In genomic region chr4:73776363-73776762, GRCh38 we compare ENCODE assay signal across 9 cellular contexts. TPM values are rescaled to one million over a fixed set of nuclear protein-coding genes. Genes with fewer than 3 reads are reported as not detected.
DNase-seq lines count a peak whose midpoint lies in the region; ATAC-seq and TF ChIP-seq lines count a peak whose summit lies in the region.
"Had no signal": no experiment of that assay in that cellular context is flagged by ENCODE, and none has a peak within 500 bp of the region (broad histone marks: within the 10 kb centered on the region; RNA-seq: fewer than 3 reads in every experiment).

No MANE protein-coding gene starts in this region.

- H3K9ac ChIP-seq in fibroblast of lung (ENCODE audit: insufficient read depth, low read length) = no peak overlapping the region

- no peaks in the 10 kb centered on the region for H3K4me1 Mint-ChIP-seq in CD4-positive, alpha-beta memory T cell
- no peaks in the 10 kb centered on the region for H3K4me1 Mint-ChIP-seq in activated T-helper 17 cell treated with anti-CD3 and anti-CD28 coated beads, Interleukin-2, amount 50 U/mL, for 72 hours

- no peak for TF ChIP-seq EP300 in suprapubic skin (IDR thresholded peaks at IDR 0.05)

- in situ Hi-C loops in Panc1 (cut with HindIII; ENCODE audit: low pct_unique_long_range_greater_than_20kb, low sequenced_read_pairs) = no loop called here

- no TSS peak for BruUV-seq in Panc1 (replicated peaks; lab: Mats Ljungman, UMichigan)

- 0 out of 2 replicates have a peak, but pooled peaks have one; percentile 45 for ATAC-seq in Panc1
- ATAC-seq in HG03097 (IDR thresholded peaks at IDR 0.05; ENCODE audit: low FRiP score, unreplicated experiment) = no peak
- ATAC-seq in activated T-helper 17 cell treated with anti-CD3 and anti-CD28 coated beads, Interleukin-2, amount 50 U/mL, for 72 hours (replicated peaks) = no peak

- intact Hi-C loops in Panc1 (cut with micrococcal nuclease; ENCODE audit: unreplicated experiment) = no loop called here
- intact Hi-C loops in prostate gland (cut with DNase I) = no loop called here
- intact Hi-C loops in CD4-positive, alpha-beta memory T cell (cut with micrococcal nuclease) = no loop called here

- H3K36me3 ChIP-seq in Panc1 (ENCODE audit: control insufficient read depth, insufficient read depth, low read length) = no peaks in the 10 kb centered on the region
- no peaks in the 10 kb centered on the region for H3K36me3 ChIP-seq in fibroblast of lung (ENCODE audit: control insufficient read depth, insufficient read depth, low read length)
- H3K36me3 ChIP-seq in prostate gland = no peaks in the 10 kb centered on the region
- H3K36me3 ChIP-seq in CD4-positive, alpha-beta memory T cell (ENCODE audit: insufficient read depth, low read length) = no peaks in the 10 kb centered on the region
- H3K36me3 ChIP-seq in suprapubic skin = no peaks in the 10 kb centered on the region

- DNase-seq in ELR (ENCODE audit: low read depth) (peak; percentile 50), Panc1 (ENCODE audit: low read depth, low spot score) (peak; percentile 2), fibroblast of lung (ENCODE audit: low read depth in 2 of 2) (peak; percentile 91 to 94), prostate gland (ENCODE audit: low spot score) (peak; percentile 32), suprapubic skin (ENCODE audit: low spot score in 2 of 2) (no peak)
- no peak for DNase-seq in CD4-positive, alpha-beta memory T cell

- H3K9me3 Mint-ChIP-seq in CD4-positive, alpha-beta memory T cell = peaks cover 0 to 4% (median 0%) of the 10 kb centered on the region in 8 donors
- peaks cover 4% of the 10 kb centered on the region for H3K9me3 Mint-ChIP-seq in activated T-helper 17 cell treated with anti-CD3 and anti-CD28 coated beads, Interleukin-2, amount 50 U/mL, for 72 hours

- TF ChIP-seq POLR2A in prostate gland (IDR thresholded peaks at IDR 0.05) (no peak), suprapubic skin (IDR thresholded peaks at IDR 0.05) (no peak)

- no peaks in the 10 kb centered on the region for H3K36me3 Mint-ChIP-seq in CD4-positive, alpha-beta memory T cell
- no peaks in the 10 kb centered on the region for H3K36me3 Mint-ChIP-seq in activated T-helper 17 cell treated with anti-CD3 and anti-CD28 coated beads, Interleukin-2, amount 50 U/mL, for 72 hours (ENCODE audit: low read depth)

- TF ChIP-seq CTCF in Panc1 (IDR thresholded peaks at IDR 0.05) = no peak
- no peak for TF ChIP-seq CTCF in fibroblast of lung (conservative IDR thresholded peaks at IDR 0.05 in 1 of 2, IDR thresholded peaks at IDR 0.05 in 1 of 2; ENCODE audit: low read depth in 1 of 2, low read length in 2 of 2)
- TF ChIP-seq CTCF in prostate gland (IDR thresholded peaks at IDR 0.05) = no peak
- TF ChIP-seq CTCF in suprapubic skin (IDR thresholded peaks at IDR 0.05) = no peak

- WGBS in prostate gland = 16% methylated on average over 2 of the region's 2 CpGs
- WGBS in suprapubic skin = 24% methylated on average over 2 of the region's 2 CpGs

- no peaks in the 10 kb centered on the region for H3K79me2 ChIP-seq in fibroblast of lung (ENCODE audit: control insufficient read depth, insufficient read depth, low read length)

- POLR2A ChIA-PET in Panc1 (lab: Charles Lee) = no interaction called here
- POLR2A ChIA-PET in CD4-positive, alpha-beta memory T cell (lab: Charles Lee; ENCODE audit: partially characterized antibody) = no interaction called here

- H4K20me1 ChIP-seq in fibroblast of lung (ENCODE audit: control insufficient read depth, extremely low read depth, insufficient read depth, low read length) = no peaks in the 10 kb centered on the region

- H3K4me1 ChIP-seq in Panc1 (ENCODE audit: control insufficient read depth, insufficient read depth, low read length) (peaks cover 7% of the 10 kb centered on the region; the same call in 1 of the 2 replicates), fibroblast of lung (ENCODE audit: control insufficient read depth, extremely low read depth, insufficient read depth, low read length) (peaks cover 11% of the 10 kb centered on the region), prostate gland (replicated peaks) (no peaks in the 10 kb centered on the region), suprapubic skin (no peaks in the 10 kb centered on the region)
- no peaks in the 10 kb centered on the region for H3K4me1 ChIP-seq in CD4-positive, alpha-beta memory T cell (ENCODE audit: insufficient read depth, low read length)

- peaks cover 0 to 4% of the 10 kb centered on the region in 2 donors for H3K27me3 Mint-ChIP-seq in CD4-positive, alpha-beta memory T cell
- H3K27me3 Mint-ChIP-seq in activated T-helper 17 cell treated with anti-CD3 and anti-CD28 coated beads, Interleukin-2, amount 50 U/mL, for 72 hours = peaks cover 7% of the 10 kb centered on the region

- no peak overlapping the region for H3K4me3 ChIP-seq in Panc1 (ENCODE audit: low read depth in 2 of 2, low read length in 2 of 2)
- no peak overlapping the region for H3K4me3 ChIP-seq in fibroblast of lung (replicated peaks in 1 of 4; ENCODE audit: control extremely low read depth in 1 of 4, insufficient read depth in 1 of 4, low read depth in 3 of 4, low read length in 4 of 4)
- H3K4me3 ChIP-seq in prostate gland = no peak overlapping the region
- no peak overlapping the region for H3K4me3 ChIP-seq in CD4-positive, alpha-beta memory T cell (ENCODE audit: low read length in 2 of 2)
- H3K4me3 ChIP-seq in suprapubic skin = no peak overlapping the region
- H3K4me3 ChIP-seq: skin epidermis had no signal

- H3K27ac ChIP-seq in Panc1 (ENCODE audit: low read length) (no peak overlapping the region; the same call in 1 of the 2 replicates), fibroblast of lung (ENCODE audit: insufficient read depth, low read length) (no peak overlapping the region), prostate gland (no peak overlapping the region), suprapubic skin (no peak overlapping the region)
- H3K27ac ChIP-seq in CD4-positive, alpha-beta memory T cell (ENCODE audit: low read depth, low read length) = no peak overlapping the region
- H3K27ac ChIP-seq: skin epidermis had no signal

- H3K9me3 ChIP-seq in Panc1 (ENCODE audit: control insufficient read depth, insufficient read depth, low read depth, low read length) (no peaks in the 10 kb centered on the region), fibroblast of lung (ENCODE audit: control insufficient read depth, insufficient read depth, low read depth, low read length) (no peaks in the 10 kb centered on the region), prostate gland (no peaks in the 10 kb centered on the region), suprapubic skin (no peaks in the 10 kb centered on the region)
- no peaks in the 10 kb centered on the region for H3K9me3 ChIP-seq in CD4-positive, alpha-beta memory T cell (ENCODE audit: control insufficient read depth in 1 of 2, low read length in 2 of 2)

- no peak overlapping the region for H3K27ac Mint-ChIP-seq in CD4-positive, alpha-beta memory T cell
- H3K27ac Mint-ChIP-seq in activated T-helper 17 cell treated with anti-CD3 and anti-CD28 coated beads, Interleukin-2, amount 50 U/mL, for 72 hours = no peak overlapping the region

- CTCF ChIA-PET in Panc1 (lab: Charles Lee) = no interaction called here
- CTCF ChIA-PET in CD4-positive, alpha-beta memory T cell (lab: Charles Lee; ENCODE audit: partially characterized antibody) = no interaction called here

- H3K4me3 Mint-ChIP-seq in CD4-positive, alpha-beta memory T cell = no peak overlapping the region
- no peak overlapping the region for H3K4me3 Mint-ChIP-seq in activated T-helper 17 cell treated with anti-CD3 and anti-CD28 coated beads, Interleukin-2, amount 50 U/mL, for 72 hours

- no peak overlapping the region for H2AFZ ChIP-seq in fibroblast of lung (ENCODE audit: low read length)

- peak overlapping the region; percentile 44 for H3K4me2 ChIP-seq in fibroblast of lung (ENCODE audit: extremely low read depth, insufficient read depth, low read length)

- H3K27me3 ChIP-seq in Panc1 (ENCODE audit: control insufficient read depth, insufficient read depth, low read length) = no peaks in the 10 kb centered on the region
- H3K27me3 ChIP-seq in fibroblast of lung (ENCODE audit: control insufficient read depth, insufficient read depth, low read length) = no peaks in the 10 kb centered on the region
- no peaks in the 10 kb centered on the region for H3K27me3 ChIP-seq in prostate gland (replicated peaks; ENCODE audit: insufficient read depth)
- H3K27me3 ChIP-seq in CD4-positive, alpha-beta memory T cell (ENCODE audit: insufficient read depth, low read length) = no peaks in the 10 kb centered on the region
- H3K27me3 ChIP-seq in suprapubic skin = no peaks in the 10 kb centered on the region

RNA-seq across cellular contexts. Expression of gene CXCL8, which starts 36.0 kb away (rescaled TPM):
- 0.82 TPM for total RNA-seq in Panc1 (2021; ENCODE audit: unreplicated experiment)
- polyA plus RNA-seq in Panc1 (2012; ENCODE audit: insufficient read length) = 1.4 TPM
- 1.3 TPM in 2 replicates for total RNA-seq in fibroblast of lung
- polyA plus RNA-seq in fibroblast of lung = 1.2 and 1.4 TPM in 2 replicates
- polyA plus RNA-seq in fibroblast of lung (2012) = 0.82 and 1.5 TPM in 2 replicates
- 3.7 and 4.6 TPM in 2 replicates for polyA minus RNA-seq in fibroblast of lung (ENCODE audit: low replicate concordance)
- 10 to 100 TPM in 1 of 2 donors, not detected in 1; 15.2 TPM for total RNA-seq in prostate gland
- total RNA-seq in CD4-positive, alpha-beta memory T cell = 1 to 10 TPM; 3.8 to 4.6 TPM
- under 1 TPM in 1 of 2 donors, not detected in 1; 0.25 TPM for polyA plus RNA-seq in CD4-positive, alpha-beta memory T cell
- 1 to 10 TPM in 1 of 4 donors, not detected in 3; 1.5 TPM for total RNA-seq in suprapubic skin
- 10 to 100 TPM; 11.9 to 14.5 TPM for total RNA-seq in activated T-helper 17 cell treated with anti-CD3 and anti-CD28 coated beads, Interleukin-2, amount 50 U/mL, for 72 hours

Comparison
In these comparisons a context has a peak if more than half of its experiments do, and no peak if none do; other contexts are left out.
1. DNase-seq: peak in ELR (single experiment), Panc1 (single experiment), fibroblast of lung (2 of 2) and prostate gland (single experiment); none in CD4-positive, alpha-beta memory T cell (0 of 5) and suprapubic skin (0 of 2).